Comparison of ENCODE assay signal across 9 cellular contexts in the genomic region with DNA sequence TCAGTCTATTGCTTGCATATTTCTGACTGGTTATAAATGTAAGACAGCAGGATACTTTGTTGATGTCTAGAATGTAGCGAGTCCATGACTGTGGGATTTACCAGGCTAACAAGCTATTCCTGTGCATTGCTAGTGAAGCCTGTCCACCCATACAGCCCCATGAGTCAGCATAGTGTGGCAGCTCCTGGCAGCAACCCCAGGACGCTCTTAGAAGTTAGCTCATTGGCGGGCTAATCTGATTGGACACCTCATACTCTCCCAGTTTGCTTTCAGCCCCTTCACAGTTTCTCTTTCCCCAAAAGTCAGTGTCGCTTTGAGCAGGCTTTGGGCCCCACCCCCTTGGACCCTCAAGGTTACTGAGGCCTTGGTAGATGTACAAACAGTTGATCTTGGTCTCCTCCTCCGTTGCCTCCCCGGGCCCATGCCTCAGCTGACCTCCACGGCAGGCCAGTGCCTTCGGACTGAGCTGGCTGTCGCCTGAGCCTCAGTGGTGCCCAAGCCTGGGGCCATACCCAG. TPM values are rescaled to one million over a fixed set of nuclear protein-coding genes. Genes with fewer than 3 reads are reported as not detected.
DNase-seq lines count a peak whose midpoint lies in the region; ATAC-seq lines count a peak whose summit lies in the region.
"Had no signal": no experiment of that assay in that cellular context is flagged by ENCODE, and none has a peak within 500 bp of the region (broad histone marks: within the 10 kb centered on the region; RNA-seq: fewer than 3 reads in every experiment).

No MANE protein-coding gene starts in this region.

- H3K4me1 Mint-ChIP-seq in activated T-cell treated with anti-CD3 and anti-CD28 coated beads, Interleukin-2, amount 50 U/mL, for 24 hours (ENCODE audit: low read depth): peaks cover 31% of the 10 kb centered on the region
- peaks cover 4% of the 10 kb centered on the region for H3K4me1 Mint-ChIP-seq in activated T-helper 17 cell treated with anti-CD3 and anti-CD28 coated beads, Interleukin-2, amount 50 U/mL, for 72 hours

- no peaks in the 10 kb centered on the region for H3K27me3 Mint-ChIP-seq in activated T-cell treated with anti-CD3 and anti-CD28 coated beads, Interleukin-2, amount 50 U/mL, for 24 hours
- H3K27me3 Mint-ChIP-seq in activated T-helper 17 cell treated with anti-CD3 and anti-CD28 coated beads, Interleukin-2, amount 50 U/mL, for 72 hours: no peaks in the 10 kb centered on the region

- no peaks in the 10 kb centered on the region for H3K9me3 Mint-ChIP-seq in activated T-cell treated with anti-CD3 and anti-CD28 coated beads, Interleukin-2, amount 50 U/mL, for 24 hours
- H3K9me3 Mint-ChIP-seq in activated T-helper 17 cell treated with anti-CD3 and anti-CD28 coated beads, Interleukin-2, amount 50 U/mL, for 72 hours: no peaks in the 10 kb centered on the region

- peak overlapping the region; percentile 54 for H3K27ac Mint-ChIP-seq in activated T-cell treated with anti-CD3 and anti-CD28 coated beads, Interleukin-2, amount 50 U/mL, for 24 hours
- H3K27ac Mint-ChIP-seq in activated T-helper 17 cell treated with anti-CD3 and anti-CD28 coated beads, Interleukin-2, amount 50 U/mL, for 72 hours: peak overlapping the region; percentile 74

- no peak for DNase-seq in activated T-cell treated with anti-CD3 and anti-CD28 coated beads, Interleukin-2, amount 50 U/mL, for 24 hours
- no peak for DNase-seq in activated T-cell treated with anti-CD3 and anti-CD28 coated beads, Interleukin-2, amount 50 U/mL, for 1 hour
- no peak for DNase-seq in Right ventricle myocardium inferior (ENCODE audit: missing footprints)
- peak; percentile 57 for DNase-seq in superior temporal gyrus (ENCODE audit: extremely low spot score)
- no peak for DNase-seq in cerebellar nuclear complex (lab: John Stamatoyannopoulos, UW)
- DNase-seq: glutamatergic neuron had no signal

- no peak overlapping the region for H3K4me3 Mint-ChIP-seq in activated T-cell treated with anti-CD3 and anti-CD28 coated beads, Interleukin-2, amount 50 U/mL, for 24 hours
- no peak overlapping the region for H3K4me3 Mint-ChIP-seq in activated T-helper 17 cell treated with anti-CD3 and anti-CD28 coated beads, Interleukin-2, amount 50 U/mL, for 72 hours

- intact Hi-C loops in Right ventricle myocardium inferior (cut with DNase I): loop anchor here (10.0 kb wide), 1 partner anchor 116 kb away; a partner anchor contains a TSS

- peaks cover 87% of the 10 kb centered on the region for H3K36me3 Mint-ChIP-seq in activated T-cell treated with anti-CD3 and anti-CD28 coated beads, Interleukin-2, amount 50 U/mL, for 24 hours (ENCODE audit: low read depth)
- H3K36me3 Mint-ChIP-seq in activated T-helper 17 cell treated with anti-CD3 and anti-CD28 coated beads, Interleukin-2, amount 50 U/mL, for 72 hours (ENCODE audit: low read depth): peaks cover 94% of the 10 kb centered on the region

- no peak for ATAC-seq in activated T-helper 17 cell treated with anti-CD3 and anti-CD28 coated beads, Interleukin-2, amount 50 U/mL, for 72 hours (replicated peaks)
- ATAC-seq in Right ventricle myocardium inferior: peak; percentile 87
- ATAC-seq in GM18502 (IDR thresholded peaks at IDR 0.05; ENCODE audit: poor library complexity, unreplicated experiment): no peak
- ATAC-seq in HG03175 (IDR thresholded peaks at IDR 0.05; ENCODE audit: unreplicated experiment): no peak

RNA-seq across cellular contexts. Expression of a gene that starts 48.0 kb away (rescaled TPM):
- total RNA-seq in activated T-helper 17 cell treated with anti-CD3 and anti-CD28 coated beads, Interleukin-2, amount 50 U/mL, for 72 hours: 10 to 100 TPM; 22.9 to 25.2 TPM
- total RNA-seq in Right ventricle myocardium inferior: 25.6 TPM

RNA-seq across cellular contexts. Expression of a gene that starts 48.1 kb away (rescaled TPM):
- 10 to 100 TPM; 19.5 to 26.0 TPM for total RNA-seq in activated T-helper 17 cell treated with anti-CD3 and anti-CD28 coated beads, Interleukin-2, amount 50 U/mL, for 72 hours
- total RNA-seq in Right ventricle myocardium inferior: 27.9 TPM
